Comparison of ENCODE assay signal across 23 cellular contexts in genomic region chr7:158112571-158113320, GRCh38.
"Had no signal": no experiment of that assay in that cellular context is flagged by ENCODE, and none has a peak within 500 bp of the region (broad histone marks: within the 10 kb centered on the region; RNA-seq: fewer than 3 reads in every experiment).

No MANE protein-coding gene starts in this region.

- H3K36me3 ChIP-seq: gastrocnemius medialis, ovary, prostate gland, sigmoid colon, suprapubic skin, tibial artery had no signal

- H3K9me3 ChIP-seq: prostate gland had no signal

- DNase-seq: activated B cell treated with CpG ODN at 0.5 μM for 24 hours; activated CD4-positive, alpha-beta T cell treated with anti-CD3 and anti-CD28 coated beads, Interleukin-2, amount 50 U/mL, for 1 hour; activated CD8-positive, alpha-beta T cell treated with anti-CD3 and anti-CD28 coated beads, Interleukin-2, amount 10 ng/mL, durations not matched to agents 7 days and 5 days; activated effector memory CD4-positive, alpha-beta T cell treated with Interleukin-2 at 50 U/mL for 16 hours; activated naive CD4-positive, alpha-beta T cell treated with Interleukin-2 at 50 U/mL for 16 hours; anterior cingulate cortex; effector CD8-positive, alpha-beta T cell; erythroblast; gastrocnemius medialis; glutamatergic neuron; left ventricle myocardium superior; mammary epithelial cell; naive B cell; ovary; retina; sigmoid colon; small intestine; stimulated activated CD4-positive, alpha-beta T cell treated with anti-CD3 and anti-CD28 coated beads, Interleukin-4, amount 100 ng/mL, for 24 hours; T-helper 1 cell had no signal

- H3K4me3 ChIP-seq: gastrocnemius medialis, ovary, prostate gland, sigmoid colon, suprapubic skin, tibial artery had no signal

- H3K27me3 ChIP-seq: gastrocnemius medialis, ovary, suprapubic skin had no signal

- H3K27ac ChIP-seq: gastrocnemius medialis, ovary, prostate gland, sigmoid colon, suprapubic skin, tibial artery had no signal

- H3K4me1 ChIP-seq: gastrocnemius medialis, prostate gland, sigmoid colon, suprapubic skin, tibial artery had no signal

- ATAC-seq: activated CD8-positive, alpha-beta T cell treated with anti-CD3 and anti-CD28 coated beads, Interleukin-2, amount 10 ng/mL, durations not matched to agents 7 days and 5 days; gastrocnemius medialis; left ventricle myocardium superior; stimulated activated effector memory CD8-positive, alpha-beta T cell treated with anti-CD3 and anti-CD28 coated beads, Interleukin-12 subunit alpha, Interleukin-12 subunit beta, amount 100 ng/mL, for 72 hours had no signal
